Comparison of ENCODE assay signal across 8 cellular contexts in genomic region chr3:139937674-139938279, GRCh38. TPM values are rescaled to one million over a fixed set of nuclear protein-coding genes. Genes with fewer than 3 reads are reported as not detected.
A peak's percentile ranks its signal among the peaks of the same experiment; 100 is the strongest.
DNase-seq lines count a peak whose midpoint lies in the region; ATAC-seq and TF ChIP-seq lines count a peak whose summit lies in the region.

No MANE protein-coding gene starts in this region.

- no peaks in the 10 kb centered on the region for H4K20me1 ChIP-seq in smooth muscle cell (ENCODE audit: low read depth)

- peaks cover 4% of the 10 kb centered on the region for H3K4me1 ChIP-seq in smooth muscle cell (ENCODE audit: low read depth)

- H3K27ac ChIP-seq in smooth muscle cell (ENCODE audit: low read depth) = no peak overlapping the region

- no peak overlapping the region for H3K4me2 ChIP-seq in smooth muscle cell

- H3K79me2 ChIP-seq in smooth muscle cell (ENCODE audit: low read depth) = no peaks in the 10 kb centered on the region

- H3K9me3 ChIP-seq in smooth muscle cell (replicated peaks; ENCODE audit: low read depth) = no peaks in the 10 kb centered on the region

- peak; percentile 37; the same call in 1 of the 2 replicates for TF ChIP-seq CTCF in WI38 (IDR thresholded peaks at IDR 0.05; ENCODE audit: low read depth, low read length)
- TF ChIP-seq CTCF in smooth muscle cell (IDR thresholded peaks at IDR 0.05; ENCODE audit: borderline replicate concordance, insufficient read depth, poor library complexity, severe bottlenecking) = peak; percentile 78

- peak; percentile 46 for DNase-seq in Right ventricle myocardium superior
- no peak for DNase-seq in cardiac septum (ENCODE audit: low spot score)
- peak; percentile 36 for DNase-seq in NCI-H128 (lab: John Stamatoyannopoulos, UW; ENCODE audit: unreplicated experiment)
- peak; percentile 54 for DNase-seq in left cardiac atrium
- no peak for DNase-seq in smooth muscle cell (lab: John Stamatoyannopoulos, UW; ENCODE audit: unreplicated experiment)

- intact Hi-C loops in Right ventricle myocardium superior (cut with DNase I) = loop anchor here (10.0 kb wide), 1 partner anchor 117 kb away; no protein-coding TSS in a partner anchor
- intact Hi-C loops in cardiac septum (cut with DNase I) = loop anchor here (5.0 kb wide), 3 partner anchors 115 to 925 kb away; no protein-coding TSS in a partner anchor
- intact Hi-C loops in left cardiac atrium (cut with DNase I) = loop anchor here (1.0 to 10.0 kb wide), 7 partner anchors 114 to 800 kb away; no protein-coding TSS in a partner anchor

- H3F3A ChIP-seq in smooth muscle cell (ENCODE audit: low read depth) = no peaks in the 10 kb centered on the region

- no peak overlapping the region for H3K9ac ChIP-seq in smooth muscle cell (ENCODE audit: low read depth)

- no peak overlapping the region for H2AFZ ChIP-seq in smooth muscle cell (ENCODE audit: low read depth)

- peaks cover 29% of the 10 kb centered on the region for H3K27me3 ChIP-seq in smooth muscle cell (ENCODE audit: low read depth)

- H3K4me3 ChIP-seq in WI38 (ENCODE audit: low read depth, low read length) (no peak overlapping the region), smooth muscle cell (no peak overlapping the region)

- 14% methylated on average over 8 of the region's 8 CpGs for WGBS in smooth muscle cell (ENCODE audit: low lambda C conversion rate)

- ATAC-seq in Right ventricle myocardium superior (ENCODE audit: poor library complexity) = no peak
- no peak for ATAC-seq in left cardiac atrium
- ATAC-seq in GM21528 (IDR thresholded peaks at IDR 0.05; ENCODE audit: low FRiP score, unreplicated experiment) = no peak
- ATAC-seq in HG02763 (IDR thresholded peaks at IDR 0.05; ENCODE audit: unreplicated experiment) = no peak

- no peaks in the 10 kb centered on the region for H3K36me3 ChIP-seq in smooth muscle cell (ENCODE audit: low read depth)

RNA-seq across cellular contexts. Expression of gene CLSTN2, which starts 2.8 kb away (rescaled TPM):
- total RNA-seq in Right ventricle myocardium superior (7.8 TPM), cardiac septum (3.9 TPM), left cardiac atrium (10 to 100 TPM; 22.9 to 26.6 TPM), smooth muscle cell (0.85 and 1.5 TPM in 2 replicates)
- polyA plus RNA-seq in smooth muscle cell = 0.91 and 1.9 TPM in 2 replicates

Comparison
In these comparisons a context has a peak if more than half of its experiments do, and no peak if none do; other contexts are left out.
1. DNase-seq: peak in Right ventricle myocardium superior (single experiment), NCI-H128 (single experiment) and left cardiac atrium (single experiment); none in cardiac septum (single experiment) and smooth muscle cell (single experiment).